ENCODE assay signal across 26 cellular contexts in the genomic region with DNA sequence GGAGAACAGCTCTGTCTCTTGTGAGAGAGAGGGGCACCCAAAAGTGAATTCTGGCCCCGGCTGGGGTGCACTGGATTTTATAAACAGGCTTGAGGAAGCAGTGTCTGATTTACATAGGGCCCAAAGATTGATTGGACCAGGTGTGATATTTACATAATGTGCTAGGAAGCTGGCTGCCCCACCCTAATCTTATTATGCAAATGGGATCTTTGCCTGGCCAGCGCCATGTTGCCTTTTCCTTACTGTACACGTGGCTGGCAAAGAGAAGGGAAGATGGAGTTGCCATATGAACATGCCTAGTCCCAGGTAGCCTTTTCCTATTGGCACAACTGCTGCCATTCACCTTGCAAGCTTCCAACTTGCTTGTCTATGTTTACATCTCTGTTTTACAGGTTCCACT. TPM values are rescaled to one million over a fixed set of nuclear protein-coding genes. Genes with fewer than 3 reads are reported as not detected.
"Had no signal": no experiment of that assay in that cellular context is flagged by ENCODE, and none has a peak within 500 bp of the region (broad histone marks: within the 10 kb centered on the region; RNA-seq: fewer than 3 reads in every experiment).

No MANE protein-coding gene starts in this region.

- H3K4me2 ChIP-seq: neural progenitor cell had no signal

- H3K4me3 ChIP-seq: left ventricle myocardium inferior, lung, neural progenitor cell, ovary, prostate gland, skin epidermis, suprapubic skin, thoracic aorta, tibial artery, upper lobe of right lung had no signal

- H2AFZ ChIP-seq: neural progenitor cell had no signal

- H3K27me3 ChIP-seq: neural progenitor cell, ovary, suprapubic skin, tibial artery, upper lobe of right lung had no signal

- H3K36me3 ChIP-seq: left ventricle myocardium inferior, neural progenitor cell, ovary, prostate gland, suprapubic skin, thoracic aorta, tibial artery, upper lobe of right lung had no signal

- H3K27ac ChIP-seq: left ventricle myocardium inferior, neural progenitor cell, ovary, prostate gland, skin epidermis, suprapubic skin, thoracic aorta, tibial artery, upper lobe of right lung had no signal

- H3K4me1 ChIP-seq: left ventricle myocardium inferior, neural progenitor cell, prostate gland, suprapubic skin, tibial artery, upper lobe of right lung had no signal

- ATAC-seq: natural killer cell; right cardiac atrium; sciatic nerve; stimulated activated naive B cell treated with anti-CD40 and anti-IgM and Interleukin-4, amounts not matched to agents 10 μg/mL and 1 μg/mL and 100 μg/mL, for 72 hours; upper lobe of right lung had no signal

- DNase-seq: hypothalamus; islet precursor cell; left ventricle myocardium inferior; mesendoderm; naive B cell; natural killer cell; nephron progenitor cell; ovary; posterior cingulate gyrus; retina; right cardiac atrium; stimulated activated CD4-positive, alpha-beta T cell treated with anti-CD3 and anti-CD28 coated beads, Interleukin-12 subunit alpha, Interleukin-12 subunit beta, amount 100 ng/mL, for 4 hours; stimulated activated CD4-positive, alpha-beta T cell treated with anti-CD3 and anti-CD28 coated beads, Interleukin-15, amount 100 ng/mL, for 24 hours; stimulated activated CD4-positive, alpha-beta T cell treated with anti-CD3 and anti-CD28 coated beads, Interleukin-2, amount 100 ng/mL, for 24 hours; stimulated activated CD4-positive, alpha-beta T cell treated with anti-CD3 and anti-CD28 coated beads, Interleukin-4, amount 100 ng/mL, for 1 hour; stimulated activated naive B cell treated with anti-CD40 and anti-IgM and Interleukin-4, amounts not matched to agents 10 μg/mL and 1 μg/mL and 100 μg/mL, for 72 hours; tibial artery; trophoblast cell; upper lobe of right lung had no signal

- H3K9me3 ChIP-seq: ovary, prostate gland, thoracic aorta, tibial artery, upper lobe of right lung had no signal

- H3K9ac ChIP-seq: neural progenitor cell had no signal

RNA-seq across cellular contexts. Expression of gene CFHR4, which starts 29.0 kb away (rescaled TPM):
- polyA plus RNA-seq: lung, ovary, right cardiac atrium had no signal
